Comparison of ENCODE assay signal across 21 cellular contexts in genomic region chr1:40251456-40251855, GRCh38. TPM values are rescaled to one million over a fixed set of nuclear protein-coding genes. Genes with fewer than 3 reads are reported as not detected.
DNase-seq lines count a peak whose midpoint lies in the region; ATAC-seq, FAIRE-seq and TF ChIP-seq lines count a peak whose summit lies in the region.
"Had no signal": no experiment of that assay in that cellular context is flagged by ENCODE, and none has a peak within 500 bp of the region (broad histone marks: within the 10 kb centered on the region; RNA-seq: fewer than 3 reads in every experiment).

No MANE protein-coding gene starts in this region.

- peak overlapping the region; percentile 23 for H3K27ac Mint-ChIP-seq in activated T-cell treated with anti-CD3 and anti-CD28 coated beads, Interleukin-2, amount 50 U/mL, for 72 hours
- no peak overlapping the region for H3K27ac Mint-ChIP-seq in activated T-cell treated with anti-CD3 and anti-CD28 coated beads, Interleukin-2, amount 50 U/mL, for 24 hours
- peak overlapping the region; percentile 20 for H3K27ac Mint-ChIP-seq in activated CD8-positive, alpha-beta T cell treated with anti-CD3 and anti-CD28 coated beads for 36 hours
- H3K27ac Mint-ChIP-seq in neural crest cell (ENCODE audit: unreplicated experiment) = no peak overlapping the region

- CTCF ChIA-PET in activated CD8-positive, alpha-beta T cell treated with anti-CD3 and anti-CD28 coated beads for 36 hours (lab: Charles Lee) = interaction anchor here (1.1 kb wide), 1 partner anchor 87 kb away, joined by 5 read pairs; no protein-coding TSS in a partner anchor

- H3K4me1 ChIP-seq in Loucy (ENCODE audit: insufficient read depth, low read length, poor library complexity, severe bottlenecking) = peaks cover 14% of the 10 kb centered on the region
- H3K4me1 ChIP-seq: BE2C had no signal

- no peaks in the 10 kb centered on the region for H3K27me3 ChIP-seq in Loucy (ENCODE audit: insufficient read depth, low read length, poor library complexity, severe bottlenecking)
- H3K27me3 ChIP-seq: BE2C, SJCRH30 had no signal

- no peaks in the 10 kb centered on the region for H3K9me3 Mint-ChIP-seq in activated T-cell treated with anti-CD3 and anti-CD28 coated beads, Interleukin-2, amount 50 U/mL, for 72 hours
- no peaks in the 10 kb centered on the region for H3K9me3 Mint-ChIP-seq in activated T-cell treated with anti-CD3 and anti-CD28 coated beads, Interleukin-2, amount 50 U/mL, for 24 hours
- H3K9me3 Mint-ChIP-seq in activated CD8-positive, alpha-beta T cell treated with anti-CD3 and anti-CD28 coated beads for 36 hours = no peaks in the 10 kb centered on the region
- H3K9me3 Mint-ChIP-seq in neural crest cell = no peaks in the 10 kb centered on the region

- H3K4me3 Mint-ChIP-seq in activated T-cell treated with anti-CD3 and anti-CD28 coated beads, Interleukin-2, amount 50 U/mL, for 72 hours = no peak overlapping the region
- H3K4me3 Mint-ChIP-seq in activated T-cell treated with anti-CD3 and anti-CD28 coated beads, Interleukin-2, amount 50 U/mL, for 24 hours = no peak overlapping the region
- H3K4me3 Mint-ChIP-seq in activated CD8-positive, alpha-beta T cell treated with anti-CD3 and anti-CD28 coated beads for 36 hours = no peak overlapping the region
- H3K4me3 Mint-ChIP-seq in neural crest cell = peak overlapping the region; percentile 4

- H3K4me2 ChIP-seq in Loucy (ENCODE audit: low read depth, low read length, poor library complexity, severe bottlenecking) = no peak overlapping the region

- no peak for TF ChIP-seq CTCF in Loucy (conservative IDR thresholded peaks at IDR 0.05; ENCODE audit: low read length)
- TF ChIP-seq CTCF in activated CD8-positive, alpha-beta T cell treated with anti-CD3 and anti-CD28 coated beads for 36 hours (IDR thresholded peaks at IDR 0.05) = no peak
- no peak for TF ChIP-seq CTCF in neural crest cell (conservative IDR thresholded peaks at IDR 0.05)

- no peaks in the 10 kb centered on the region for H3K36me3 ChIP-seq in Loucy (ENCODE audit: insufficient read depth, low read length)
- H3K36me3 ChIP-seq: BE2C, SJCRH30 had no signal

- no peaks in the 10 kb centered on the region for H3F3A ChIP-seq in Loucy (ENCODE audit: low read depth)

- DNase-seq in activated T-cell treated with anti-CD3 and anti-CD28 coated beads, Interleukin-2, amount 50 U/mL, for 72 hours = no peak
- no peak for DNase-seq in activated T-cell treated with anti-CD3 and anti-CD28 coated beads, Interleukin-2, amount 50 U/mL, for 24 hours
- no peak for DNase-seq in activated CD8-positive, alpha-beta T cell treated with anti-CD3 and anti-CD28 coated beads for 36 hours
- no peak for DNase-seq in neural crest cell (ENCODE audit: low read depth, low spot score)
- DNase-seq in HUDEP-2 (lab: John Stamatoyannopoulos, UW; ENCODE audit: unreplicated experiment in 76 of 76) = no peak
- DNase-seq in frontal cortex (ENCODE audit: low spot score in 2 of 2) = no peak
- DNase-seq: BE2C, H7, NCI-H1694, NCI-H2081, NCI-H2171, NCI-H345, NCI-H524, NCI-H774, OCI-M1, SJCRH30 had no signal

- no peaks in the 10 kb centered on the region for H3K9me2 ChIP-seq in Loucy (replicated peaks; ENCODE audit: low read depth, low read length)

- 0 out of 2 replicates have a peak overlapping the region, but pooled peaks have one; percentile 37 for H2AFZ ChIP-seq in Loucy (ENCODE audit: low read length)

- FAIRE-seq in frontal cortex (lab: Jason Lieb, UNC) = no peak
- FAIRE-seq: GM12878, RCC 7860 had no signal

- no peak overlapping the region for H3K9ac ChIP-seq in Loucy (ENCODE audit: low read depth, low read length, poor library complexity, severe bottlenecking)

- peaks cover 13% of the 10 kb centered on the region for H3K79me2 ChIP-seq in Loucy (ENCODE audit: insufficient read depth, low read length)

- H3K36me3 Mint-ChIP-seq in activated T-cell treated with anti-CD3 and anti-CD28 coated beads, Interleukin-2, amount 50 U/mL, for 72 hours (ENCODE audit: insufficient read depth in 2 of 2) = no peaks in the 10 kb centered on the region
- H3K36me3 Mint-ChIP-seq in activated T-cell treated with anti-CD3 and anti-CD28 coated beads, Interleukin-2, amount 50 U/mL, for 24 hours (ENCODE audit: low read depth) = no peaks in the 10 kb centered on the region
- H3K36me3 Mint-ChIP-seq in activated CD8-positive, alpha-beta T cell treated with anti-CD3 and anti-CD28 coated beads for 36 hours (ENCODE audit: low read depth) = peaks cover 2% of the 10 kb centered on the region
- no peaks in the 10 kb centered on the region for H3K36me3 Mint-ChIP-seq in neural crest cell (ENCODE audit: low read depth)

- peaks cover 34% of the 10 kb centered on the region for H3K4me1 Mint-ChIP-seq in activated T-cell treated with anti-CD3 and anti-CD28 coated beads, Interleukin-2, amount 50 U/mL, for 72 hours (ENCODE audit: low read depth)
- H3K4me1 Mint-ChIP-seq in activated T-cell treated with anti-CD3 and anti-CD28 coated beads, Interleukin-2, amount 50 U/mL, for 24 hours (ENCODE audit: low read depth) = peaks cover 19% of the 10 kb centered on the region
- H3K4me1 Mint-ChIP-seq in activated CD8-positive, alpha-beta T cell treated with anti-CD3 and anti-CD28 coated beads for 36 hours (ENCODE audit: low read depth) = peaks cover 14% of the 10 kb centered on the region
- H3K4me1 Mint-ChIP-seq in neural crest cell = peaks cover 5% of the 10 kb centered on the region

- ATAC-seq in activated T-cell treated with anti-CD3 and anti-CD28 coated beads, Interleukin-2, amount 50 U/mL, for 72 hours (replicated peaks in 1 of 2) = no peak
- ATAC-seq in activated CD8-positive, alpha-beta T cell treated with anti-CD3 and anti-CD28 coated beads for 36 hours = no peak
- ATAC-seq: GM12878 had no signal

- intact Hi-C loops in activated CD8-positive, alpha-beta T cell treated with anti-CD3 and anti-CD28 coated beads for 36 hours (cut with micrococcal nuclease) = loop anchor here (10.0 kb wide), 1 partner anchor 87 kb away; the partner anchor contains the start of gene RLF

- no peaks in the 10 kb centered on the region for H3K9me3 ChIP-seq in Loucy (ENCODE audit: insufficient read depth, low read depth, low read length)
- H3K9me3 ChIP-seq: BE2C, SJCRH30 had no signal

- H3K4me3 ChIP-seq in Loucy (ENCODE audit: low read length, poor library complexity, severe bottlenecking) = no peak overlapping the region
- H3K4me3 ChIP-seq: GM12878, SJCRH30 had no signal

- POLR2A ChIA-PET in activated CD8-positive, alpha-beta T cell treated with anti-CD3 and anti-CD28 coated beads for 36 hours (lab: Charles Lee) = interaction anchor here (1.2 kb wide), 1 partner anchor 10 kb away, joined by 3 read pairs; no protein-coding TSS in a partner anchor

- peaks cover 9% of the 10 kb centered on the region for H3K27me3 Mint-ChIP-seq in activated T-cell treated with anti-CD3 and anti-CD28 coated beads, Interleukin-2, amount 50 U/mL, for 72 hours (ENCODE audit: low read depth)
- no peaks in the 10 kb centered on the region for H3K27me3 Mint-ChIP-seq in activated T-cell treated with anti-CD3 and anti-CD28 coated beads, Interleukin-2, amount 50 U/mL, for 24 hours
- H3K27me3 Mint-ChIP-seq in activated CD8-positive, alpha-beta T cell treated with anti-CD3 and anti-CD28 coated beads for 36 hours = no peaks in the 10 kb centered on the region
- no peaks in the 10 kb centered on the region for H3K27me3 Mint-ChIP-seq in neural crest cell (ENCODE audit: low read depth)

- no peaks in the 10 kb centered on the region for H4K20me1 ChIP-seq in Loucy (ENCODE audit: insufficient read depth, low read length, poor library complexity, severe bottlenecking)

RNA-seq across cellular contexts. Expression of gene TMCO2, which starts 3.7 kb away (rescaled TPM):
- total RNA-seq in activated T-cell treated with anti-CD3 and anti-CD28 coated beads, Interleukin-2, amount 50 U/mL, for 72 hours = 1 to 10 TPM in 1 of 2 donors, under 1 TPM in 1; 0.82 to 1.2 TPM
- total RNA-seq in activated CD8-positive, alpha-beta T cell treated with anti-CD3 and anti-CD28 coated beads for 36 hours = not detected
- total RNA-seq in neural crest cell (not detected in 2 replicates), frontal cortex (not detected)
- total RNA-seq: A673, GM12878, LHCN-M2, SJCRH30 had no signal

RNA-seq across cellular contexts. Expression of gene ZMPSTE24, which starts 6.6 kb away (rescaled TPM):
- total RNA-seq in activated T-cell treated with anti-CD3 and anti-CD28 coated beads, Interleukin-2, amount 50 U/mL, for 72 hours = 10 to 100 TPM; 32.7 to 36.8 TPM
- 10 to 100 TPM; 20.1 to 21.2 TPM for total RNA-seq in activated CD8-positive, alpha-beta T cell treated with anti-CD3 and anti-CD28 coated beads for 36 hours
- total RNA-seq in neural crest cell (34.7 and 35.6 TPM in 2 replicates), frontal cortex (54.2 TPM)

Comparison
In these comparisons a context has a peak if more than half of its experiments do, and no peak if none do; other contexts are left out.
1. H3K27ac Mint-ChIP-seq: peak in activated T-cell treated with anti-CD3 and anti-CD28 coated beads, Interleukin-2, amount 50 U/mL, for 72 hours (single experiment) and activated CD8-positive, alpha-beta T cell treated with anti-CD3 and anti-CD28 coated beads for 36 hours (single experiment); none in activated T-cell treated with anti-CD3 and anti-CD28 coated beads, Interleukin-2, amount 50 U/mL, for 24 hours (single experiment) and neural crest cell (single experiment).